Comparison of ENCODE assay signal across 7 cellular contexts in genomic region chr6:158290040-158290439, GRCh38. TPM values are rescaled to one million over a fixed set of nuclear protein-coding genes. Genes with fewer than 3 reads are reported as not detected.
DNase-seq lines count a peak whose midpoint lies in the region; ATAC-seq and TF ChIP-seq lines count a peak whose summit lies in the region.

No MANE protein-coding gene starts in this region.

- H4K20me1 ChIP-seq in neural progenitor cell (ENCODE audit: low read depth): no peaks in the 10 kb centered on the region

- no peaks in the 10 kb centered on the region for H3K27me3 Mint-ChIP-seq in naive thymus-derived CD8-positive, alpha-beta T cell
- H3K27me3 Mint-ChIP-seq in neural progenitor cell (ENCODE audit: insufficient read depth, low read depth): no peaks in the 10 kb centered on the region

- peaks cover 20 to 66% (median 47%) of the 10 kb centered on the region in 4 donors for H3K4me1 Mint-ChIP-seq in naive thymus-derived CD8-positive, alpha-beta T cell
- peaks cover 6% of the 10 kb centered on the region for H3K4me1 Mint-ChIP-seq in neural progenitor cell

- H3K9me3 Mint-ChIP-seq in naive thymus-derived CD8-positive, alpha-beta T cell: peaks cover 0 to 2% (median 0%) of the 10 kb centered on the region in 9 donors
- H3K9me3 Mint-ChIP-seq in neural progenitor cell: peaks cover 2% of the 10 kb centered on the region

- H3F3A ChIP-seq in neural progenitor cell (ENCODE audit: low read depth): peaks cover 8% of the 10 kb centered on the region

- no peaks in the 10 kb centered on the region for H3K27me3 ChIP-seq in neural progenitor cell

- ATAC-seq in GM18907 (IDR thresholded peaks at IDR 0.05; ENCODE audit: unreplicated experiment) (peak; percentile 63), GM21737 (IDR thresholded peaks at IDR 0.05; ENCODE audit: unreplicated experiment) (peak; percentile 40)
- ATAC-seq in naive thymus-derived CD8-positive, alpha-beta T cell: peak; percentile 51 to 54

- peaks cover 7% of the 10 kb centered on the region for H3K36me3 ChIP-seq in neural progenitor cell

- H3K79me2 ChIP-seq in neural progenitor cell (ENCODE audit: low read depth): peaks cover 87% of the 10 kb centered on the region

- no peak for TF ChIP-seq CTCF in neural progenitor cell (IDR thresholded peaks at IDR 0.05)

- no peaks in the 10 kb centered on the region for H3K9me3 ChIP-seq in neural progenitor cell (ENCODE audit: low read depth)

- no peak overlapping the region for H3K9ac ChIP-seq in neural progenitor cell

- peak overlapping the region; percentile 75 to 87 (median 79) for H3K4me3 Mint-ChIP-seq in naive thymus-derived CD8-positive, alpha-beta T cell
- no peak overlapping the region for H3K4me3 Mint-ChIP-seq in neural progenitor cell

- POLR2A ChIA-PET in naive thymus-derived CD8-positive, alpha-beta T cell (lab: Charles Lee): interaction anchor here (1.4 kb wide), 2 partner anchors 8 to 57 kb away, joined by 3 to 4 read pairs; no protein-coding TSS in a partner anchor

- peaks cover 13% of the 10 kb centered on the region for H3K4me1 ChIP-seq in neural progenitor cell

- H3K4me3 ChIP-seq in Jurkat, Clone E6-1 (ENCODE audit: low read length): no peak overlapping the region
- H3K4me3 ChIP-seq in neural progenitor cell: no peak overlapping the region

- H3K27ac Mint-ChIP-seq in naive thymus-derived CD8-positive, alpha-beta T cell: peak overlapping the region; percentile 81 to 94 (median 89)
- no peak overlapping the region for H3K27ac Mint-ChIP-seq in neural progenitor cell

- no peak overlapping the region for H3K27ac ChIP-seq in neural progenitor cell

- peaks cover 0 to 9% (median 6%) of the 10 kb centered on the region in 3 donors for H3K36me3 Mint-ChIP-seq in naive thymus-derived CD8-positive, alpha-beta T cell
- peaks cover 37% of the 10 kb centered on the region for H3K36me3 Mint-ChIP-seq in neural progenitor cell

- peak; percentile 64 for DNase-seq in Jurkat, Clone E6-1 (ENCODE audit: low read depth, low spot score)
- peak in 2 of 10 donors; percentile 9 to 18 for DNase-seq in naive thymus-derived CD8-positive, alpha-beta T cell
- DNase-seq in SW480 (ENCODE audit: low spot score): no peak
- no peak for DNase-seq in NCI-H1417 treated with DMSO at 0.1 percent for 48 hours (lab: John Stamatoyannopoulos, UW)
- DNase-seq in neural progenitor cell (ENCODE audit: low spot score): no peak

- no peak overlapping the region for H2AFZ ChIP-seq in neural progenitor cell (replicated peaks)

- no peak overlapping the region for H3K4me2 ChIP-seq in neural progenitor cell

RNA-seq across cellular contexts. Expression of gene TULP4, which starts 22.2 kb away (rescaled TPM):
- polyA plus RNA-seq in Jurkat, Clone E6-1 (2012; ENCODE audit: insufficient read depth, insufficient read length): 2.2 TPM
- 10 to 100 TPM; 51.5 to 59.5 TPM for total RNA-seq in naive thymus-derived CD8-positive, alpha-beta T cell
- polyA plus RNA-seq in naive thymus-derived CD8-positive, alpha-beta T cell: 10 to 100 TPM; 18.9 to 25.8 (median 24.2) TPM
- total RNA-seq in neural progenitor cell (ENCODE audit: low replicate concordance): 143 and 252 TPM in 2 replicates
